In genomic region chr16:53449816-53450517, GRCh38 we compare ENCODE assay signal across 14 cellular contexts. TPM values are rescaled to one million over a fixed set of nuclear protein-coding genes. Genes with fewer than 3 reads are reported as not detected.
DNase-seq lines count a peak whose midpoint lies in the region; ATAC-seq and TF ChIP-seq lines count a peak whose summit lies in the region.
"Had no signal": no experiment of that assay in that cellular context is flagged by ENCODE, and none has a peak within 500 bp of the region (broad histone marks: within the 10 kb centered on the region; RNA-seq: fewer than 3 reads in every experiment).

No MANE protein-coding gene starts in this region.

- H3K27me3 Mint-ChIP-seq in activated T-cell treated with anti-CD3 and anti-CD28 coated beads, Interleukin-2, amount 50 U/mL, for 4 hours (ENCODE audit: low read depth): no peaks in the 10 kb centered on the region
- H3K27me3 Mint-ChIP-seq in IgD-negative memory B cell: no peaks in the 10 kb centered on the region

- peaks cover 69% of the 10 kb centered on the region for H3K4me1 Mint-ChIP-seq in activated T-cell treated with anti-CD3 and anti-CD28 coated beads, Interleukin-2, amount 50 U/mL, for 4 hours (ENCODE audit: low read depth)
- peaks cover 1 to 8% (median 8%) of the 10 kb centered on the region in 3 donors for H3K4me1 Mint-ChIP-seq in IgD-negative memory B cell

- ATAC-seq in activated T-cell treated with anti-CD3 and anti-CD28 coated beads, Interleukin-2, amount 50 U/mL, for 4 hours: peak; percentile 42 to 59
- ATAC-seq in activated naive CD4-positive, alpha-beta T cell treated with anti-CD3 and anti-CD28 coated beads, Interleukin-2, amount 50 U/mL, for 72 hours: peak; percentile 49 to 70
- peak; percentile 58 for ATAC-seq in stimulated activated naive CD8-positive, alpha-beta T cell treated with anti-CD3 and anti-CD28 coated beads, Interleukin-15, Interleukin-2, amounts not matched to agents 100 U/mL and 50 U/mL, for 24 hours
- ATAC-seq: K562, sciatic nerve had no signal

- H3K9me3 Mint-ChIP-seq in activated T-cell treated with anti-CD3 and anti-CD28 coated beads, Interleukin-2, amount 50 U/mL, for 4 hours: no peaks in the 10 kb centered on the region
- no peaks in the 10 kb centered on the region for H3K9me3 Mint-ChIP-seq in IgD-negative memory B cell
- H3K9me3 Mint-ChIP-seq in activated naive CD4-positive, alpha-beta T cell treated with anti-CD3 and anti-CD28 coated beads, Interleukin-2, amount 50 U/mL, for 72 hours: no peaks in the 10 kb centered on the region

- DNase-seq in activated T-cell treated with anti-CD3 and anti-CD28 coated beads, Interleukin-2, amount 50 U/mL, for 4 hours: no peak
- no peak for DNase-seq in activated T-cell treated with anti-CD3 and anti-CD28 coated beads, Interleukin-2, amount 50 U/mL, for 1 hour
- no peak for DNase-seq in activated naive CD4-positive, alpha-beta T cell treated with anti-CD3 and anti-CD28 coated beads, Interleukin-2, amount 50 U/mL, for 72 hours (ENCODE audit: low spot score in 2 of 2)
- DNase-seq in stimulated activated naive CD8-positive, alpha-beta T cell treated with anti-CD3 and anti-CD28 coated beads, Interleukin-15, Interleukin-2, amounts not matched to agents 100 U/mL and 50 U/mL, for 24 hours: no peak
- DNase-seq in SW480 (ENCODE audit: low spot score) (no peak), GM03348 (ENCODE audit: low spot score) (no peak), GM20000 (ENCODE audit: low spot score) (no peak)
- DNase-seq: amygdala, NCI-H226, SHP77, transverse colon had no signal

- TF ChIP-seq CTCF in GM20000 (IDR thresholded peaks at IDR 0.05; ENCODE audit: extremely low read depth, missing control alignments): no peak

- peaks cover 25% of the 10 kb centered on the region for H3K36me3 Mint-ChIP-seq in activated T-cell treated with anti-CD3 and anti-CD28 coated beads, Interleukin-2, amount 50 U/mL, for 4 hours (ENCODE audit: insufficient read depth)
- peaks cover 15% of the 10 kb centered on the region for H3K36me3 Mint-ChIP-seq in IgD-negative memory B cell
- H3K36me3 Mint-ChIP-seq in activated naive CD4-positive, alpha-beta T cell treated with anti-CD3 and anti-CD28 coated beads, Interleukin-2, amount 50 U/mL, for 72 hours: peaks cover 0 to 6% of the 10 kb centered on the region in 2 donors

- H3K27ac Mint-ChIP-seq in IgD-negative memory B cell: peak overlapping the region in 2 of 3 donors; percentile 31 to 63
- peak overlapping the region; percentile 65 to 75 for H3K27ac Mint-ChIP-seq in activated naive CD4-positive, alpha-beta T cell treated with anti-CD3 and anti-CD28 coated beads, Interleukin-2, amount 50 U/mL, for 72 hours

- H3K4me3 Mint-ChIP-seq in activated T-cell treated with anti-CD3 and anti-CD28 coated beads, Interleukin-2, amount 50 U/mL, for 4 hours: peak overlapping the region; percentile 55
- H3K4me3 Mint-ChIP-seq in IgD-negative memory B cell: peak overlapping the region in 2 of 4 donors; percentile 51 to 55

RNA-seq across cellular contexts. Expression of gene RBL2, which starts 15.7 kb away (rescaled TPM):
- total RNA-seq in activated T-cell treated with anti-CD3 and anti-CD28 coated beads, Interleukin-2, amount 50 U/mL, for 4 hours: 10 to 100 TPM; 26.6 to 31.6 (median 29.8) TPM
- polyA plus RNA-seq in IgD-negative memory B cell: 77.4 TPM
- total RNA-seq in activated naive CD4-positive, alpha-beta T cell treated with anti-CD3 and anti-CD28 coated beads, Interleukin-2, amount 50 U/mL, for 72 hours: 10 to 100 TPM; 81.1 to 84.7 TPM

RNA-seq across cellular contexts. Expression of gene AKTIP, which starts 53.0 kb away (rescaled TPM):
- 10 to 100 TPM; 22.9 to 28.6 (median 24.5) TPM for total RNA-seq in activated T-cell treated with anti-CD3 and anti-CD28 coated beads, Interleukin-2, amount 50 U/mL, for 4 hours
- polyA plus RNA-seq in IgD-negative memory B cell: 16.8 TPM
- 10 to 100 TPM; 21.6 to 38.1 TPM for total RNA-seq in activated naive CD4-positive, alpha-beta T cell treated with anti-CD3 and anti-CD28 coated beads, Interleukin-2, amount 50 U/mL, for 72 hours
